Comparison of ENCODE assay signal across 10 cellular contexts in genomic region chr12:132599502-132599901, GRCh38. TPM values are rescaled to one million over a fixed set of nuclear protein-coding genes. Genes with fewer than 3 reads are reported as not detected.
"Had no signal": no experiment of that assay in that cellular context is flagged by ENCODE, and none has a peak within 500 bp of the region (broad histone marks: within the 10 kb centered on the region; RNA-seq: fewer than 3 reads in every experiment).

No MANE protein-coding gene starts in this region.

RNA-seq across cellular contexts. Expression of gene LRCOL1, which starts 10.9 kb away (rescaled TPM):
- total RNA-seq: activated T-helper 1 cell treated with anti-CD3 and anti-CD28 coated beads, Interleukin-12 subunit alpha, Interleukin-12 subunit beta, Interleukin-2, Interleukin-4 antibody, amounts not matched to agents 30 ng/mL and 10 ng/mL and 1 ng/mL, durations not matched to agents 14 hours and 24 hours and 36 hours; epithelial cell of proximal tubule; foreskin keratinocyte; left colon; mesenteric fat pad; sciatic nerve; smooth muscle cell; urinary bladder had no signal
- polyA plus RNA-seq: fibroblast of lung, foreskin keratinocyte, smooth muscle cell had no signal

RNA-seq across cellular contexts. Expression of gene P2RX2, which starts 19.1 kb away (rescaled TPM):
- total RNA-seq: activated T-helper 1 cell treated with anti-CD3 and anti-CD28 coated beads, Interleukin-12 subunit alpha, Interleukin-12 subunit beta, Interleukin-2, Interleukin-4 antibody, amounts not matched to agents 30 ng/mL and 10 ng/mL and 1 ng/mL, durations not matched to agents 14 hours and 24 hours and 36 hours; epithelial cell of proximal tubule; fibroblast of lung; foreskin keratinocyte; mesenteric fat pad; sciatic nerve; smooth muscle cell; subcutaneous adipose tissue; urinary bladder had no signal
- polyA plus RNA-seq: fibroblast of lung, foreskin keratinocyte, smooth muscle cell had no signal
